8 cellular contexts compared by ENCODE assay signal in the genomic region with DNA sequence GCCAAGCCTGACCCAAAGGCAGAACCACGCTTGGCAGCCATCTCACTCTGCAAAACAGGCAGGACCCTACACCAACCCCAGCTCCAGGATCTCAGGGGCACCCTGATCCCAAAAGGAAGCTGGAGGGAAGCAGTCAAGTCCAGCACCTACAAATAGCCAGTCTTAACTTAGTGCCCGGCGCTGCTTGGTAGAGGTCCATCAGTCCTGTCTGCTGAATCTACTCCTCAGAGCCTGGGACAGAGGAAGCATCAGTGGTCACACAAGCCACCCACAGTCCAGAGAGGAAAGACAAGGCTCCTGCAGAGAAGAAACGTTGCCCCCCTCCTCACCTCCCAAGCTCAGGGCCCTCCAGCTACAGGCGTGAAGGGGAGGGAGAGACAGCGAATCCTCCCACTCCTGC. TPM values are rescaled to one million over a fixed set of nuclear protein-coding genes. Genes with fewer than 3 reads are reported as not detected.
DNase-seq lines count a peak whose midpoint lies in the region; ATAC-seq, FAIRE-seq and TF ChIP-seq lines count a peak whose summit lies in the region.

No MANE protein-coding gene starts in this region.

- no peak overlapping the region for H2AFZ ChIP-seq in MM.1S (ENCODE audit: low read length)

- H4K20me1 ChIP-seq in MM.1S (ENCODE audit: insufficient read depth, low read length), result no peaks in the 10 kb centered on the region

- H3K9me2 ChIP-seq in MM.1S (replicated peaks; ENCODE audit: insufficient read depth, low read length), result no peaks in the 10 kb centered on the region

- ATAC-seq in HG02588 (IDR thresholded peaks at IDR 0.05; ENCODE audit: unreplicated experiment), result no peak

- in situ Hi-C loops in astrocyte of the spinal cord (cut with HindIII; ENCODE audit: low sequenced_read_pairs), result no loop called here

- H3K9me3 ChIP-seq in iPS-20b (ENCODE audit: insufficient read depth, low read depth, low read length) (no peaks in the 10 kb centered on the region), small intestine (ENCODE audit: control insufficient read depth, low read depth) (no peaks in the 10 kb centered on the region), MM.1S (replicated peaks; ENCODE audit: insufficient read depth, low read length) (no peaks in the 10 kb centered on the region)

- FAIRE-seq in small intestine (lab: Jason Lieb, UNC), result no peak

- H3K79me2 ChIP-seq in MM.1S (ENCODE audit: low read length), result no peaks in the 10 kb centered on the region

- no peak for TF ChIP-seq CTCF in HFF-Myc (IDR thresholded peaks at IDR 0.05; ENCODE audit: low read depth, low read length, missing control alignments)
- TF ChIP-seq CTCF in astrocyte of the spinal cord (IDR thresholded peaks at IDR 0.05; ENCODE audit: low read depth, low read length), result no peak
- no peak for TF ChIP-seq CTCF in MM.1S (IDR thresholded peaks at IDR 0.05; ENCODE audit: low read length)

- H3K4me3 ChIP-seq in HFF-Myc (replicated peaks; ENCODE audit: low read depth, low read length) (peak overlapping the region; percentile 70), astrocyte of the spinal cord (ENCODE audit: low read depth, low read length) (peak overlapping the region; percentile 93), iPS-20b (ENCODE audit: low read length) (peak overlapping the region; percentile 79), small intestine (ENCODE audit: low read depth in 1 of 2, low read length in 2 of 2) (peak overlapping the region; percentile 3 to 92), MM.1S (ENCODE audit: low read length) (no peak overlapping the region)

- peaks cover 19% of the 10 kb centered on the region for H3K4me1 ChIP-seq in iPS-20b (ENCODE audit: insufficient read depth, low read length)
- H3K4me1 ChIP-seq in small intestine (ENCODE audit: control insufficient read depth in 2 of 2, insufficient read depth in 1 of 2, low read depth in 1 of 2, low read length in 1 of 2), result peaks cover 9 to 12% of the 10 kb centered on the region in 2 donors
- no peaks in the 10 kb centered on the region for H3K4me1 ChIP-seq in MM.1S (ENCODE audit: low read length)

- H3K4me2 ChIP-seq in MM.1S (ENCODE audit: low read depth, low read length), result no peak overlapping the region

- 47 to 66% (median 58%) methylated on average over 6 of the region's 6 CpGs for WGBS in small intestine, 3 donors

- H3F3A ChIP-seq in MM.1S (ENCODE audit: insufficient read depth, low read length), result no peaks in the 10 kb centered on the region

- H3K27me3 ChIP-seq in iPS-20b (ENCODE audit: insufficient read depth, low read length) (no peaks in the 10 kb centered on the region; the same call in 1 of the 2 replicates), small intestine (ENCODE audit: control insufficient read depth in 2 of 2, insufficient read depth in 2 of 2, low read length in 2 of 2) (no peaks in the 10 kb centered on the region), MM.1S (replicated peaks; ENCODE audit: insufficient read depth, low read length) (no peaks in the 10 kb centered on the region)

- no peaks in the 10 kb centered on the region for H3K36me3 ChIP-seq in iPS-20b (ENCODE audit: insufficient read depth, low read depth, low read length)
- H3K36me3 ChIP-seq in small intestine (ENCODE audit: control insufficient read depth in 2 of 2, insufficient read depth in 2 of 2, low read length in 2 of 2), result no peaks in the 10 kb centered on the region
- H3K36me3 ChIP-seq in MM.1S (replicated peaks; ENCODE audit: insufficient read depth, low read length), result no peaks in the 10 kb centered on the region

- H3K9ac ChIP-seq in iPS-20b (ENCODE audit: low read depth, low read length) (peak overlapping the region; percentile 79; the same call in 1 of the 2 replicates), MM.1S (ENCODE audit: low read length) (no peak overlapping the region)

- DNase-seq in HFF-Myc (ENCODE audit: extremely low read depth, low read depth) (no peak), astrocyte of the spinal cord (ENCODE audit: low read depth, low spot score) (no peak), small intestine (no peak), MM.1S (no peak), NCI-H2081 treated with DMSO at 0.1 percent for 48 hours (lab: John Stamatoyannopoulos, UW) (no peak), COR-L47 (lab: John Stamatoyannopoulos, UW) (no peak)

- H3K27ac ChIP-seq in iPS-20b (ENCODE audit: low read length) (no peak overlapping the region), small intestine (ENCODE audit: low read depth in 1 of 2, low read length in 1 of 2) (peak overlapping the region; percentile 84 to 89), MM.1S (ENCODE audit: low read length) (no peak overlapping the region)

RNA-seq across cellular contexts. Expression of a gene that starts 1.4 kb away (rescaled TPM):
- polyA plus RNA-seq in small intestine, result 100 to 1,000 TPM in 2 of 3 donors, 10 to 100 TPM in 1; 79.3 to 132 (median 103) TPM

RNA-seq across cellular contexts. Expression of a gene that starts 27.6 kb away (rescaled TPM):
- not detected for polyA plus RNA-seq in small intestine

RNA-seq across cellular contexts. Expression of a gene that starts 29.0 kb away (rescaled TPM):
- not detected for polyA plus RNA-seq in small intestine

RNA-seq across cellular contexts. Expression of a gene that starts 38.0 kb away (rescaled TPM):
- polyA plus RNA-seq in small intestine, result 1 to 10 TPM; 1.4 to 8.1 (median 1.6) TPM

Comparison
In these comparisons a context has a peak if more than half of its experiments do, and no peak if none do; other contexts are left out.
1. H3K27ac ChIP-seq: peak in small intestine (2 of 2); none in iPS-20b (single experiment) and MM.1S (single experiment).